19 cellular contexts compared by ENCODE assay signal in genomic region chr16:79703066-79703465, GRCh38.
DNase-seq lines count a peak whose midpoint lies in the region; ATAC-seq, FAIRE-seq and TF ChIP-seq lines count a peak whose summit lies in the region.
"Had no signal": no experiment of that assay in that cellular context is flagged by ENCODE, and none has a peak within 500 bp of the region (broad histone marks: within the 10 kb centered on the region; RNA-seq: fewer than 3 reads in every experiment).

No MANE protein-coding gene starts in this region.

- peak overlapping the region; percentile 37 for H3K4me2 ChIP-seq in astrocyte (ENCODE audit: low read length)
- peak overlapping the region; percentile 40 for H3K4me2 ChIP-seq in osteoblast (ENCODE audit: insufficient read depth, low read length)

- H3K4me3 ChIP-seq in ACC112 (ENCODE audit: low read depth, low read length) (no peak overlapping the region), astrocyte (ENCODE audit: insufficient read depth, low read depth, low read length) (no peak overlapping the region), osteoblast (ENCODE audit: insufficient read depth, low read length) (no peak overlapping the region), vagina (no peak overlapping the region)
- H3K4me3 ChIP-seq: HAP-1, SJSA1 had no signal

- peak overlapping the region; percentile 26 for H3K27ac ChIP-seq in ACC112 (ENCODE audit: low read depth, low read length)
- peak overlapping the region; percentile 7 for H3K27ac ChIP-seq in astrocyte (ENCODE audit: low read depth, low read length)
- peak overlapping the region; percentile 69 for H3K27ac ChIP-seq in osteoblast (ENCODE audit: low read depth, low read length)
- H3K27ac ChIP-seq in vagina = no peak overlapping the region
- H3K27ac ChIP-seq: 22Rv1, SJSA1 had no signal

- no peak for TF ChIP-seq CTCF in astrocyte (IDR thresholded peaks at IDR 0.05; ENCODE audit: insufficient read depth, low read depth, low read length)
- no peak for TF ChIP-seq CTCF in osteoblast (IDR thresholded peaks at IDR 0.05; ENCODE audit: extremely low read depth, low read depth, low read length)
- TF ChIP-seq CTCF in vagina (IDR thresholded peaks at IDR 0.05) = no peak

- H3K4me1 ChIP-seq in ACC112 (ENCODE audit: control insufficient read depth, insufficient read depth, low read length, unreplicated experiment) = no peaks in the 10 kb centered on the region
- no peaks in the 10 kb centered on the region for H3K4me1 ChIP-seq in astrocyte (ENCODE audit: insufficient read depth, low read length)
- peaks cover 16% of the 10 kb centered on the region for H3K4me1 ChIP-seq in osteoblast (ENCODE audit: insufficient read depth, low read length)
- H3K4me1 ChIP-seq in vagina = peaks cover 14% of the 10 kb centered on the region
- H3K4me1 ChIP-seq: HAP-1, SJSA1 had no signal

- H3K4me3 Mint-ChIP-seq in astrocyte (ENCODE audit: unreplicated experiment) = no peak overlapping the region
- H3K4me3 Mint-ChIP-seq: B cell had no signal

- no peak for FAIRE-seq in astrocyte (lab: Jason Lieb, UNC)
- FAIRE-seq: G401.6 had no signal

- no peaks in the 10 kb centered on the region for H3K36me3 ChIP-seq in ACC112 (ENCODE audit: insufficient read depth, low read length)
- no peaks in the 10 kb centered on the region for H3K36me3 ChIP-seq in astrocyte (ENCODE audit: insufficient read depth, low read length)
- H3K36me3 ChIP-seq in osteoblast (ENCODE audit: insufficient read depth, low read length) = no peaks in the 10 kb centered on the region
- H3K36me3 ChIP-seq in vagina = no peaks in the 10 kb centered on the region
- H3K36me3 ChIP-seq: HAP-1, SJSA1 had no signal

- no peaks in the 10 kb centered on the region for H4K20me1 ChIP-seq in astrocyte (ENCODE audit: insufficient read depth, low read length)
- no peaks in the 10 kb centered on the region for H4K20me1 ChIP-seq in osteoblast (ENCODE audit: insufficient read depth, low read length)

- DNase-seq in astrocyte (ENCODE audit: low read depth) (no peak), fibroblast of gingiva (ENCODE audit: low read depth) (peak; percentile 15), osteoblast (ENCODE audit: insufficient read length, low spot score, missing footprints) (no peak), vagina (ENCODE audit: extremely low spot score in 2 of 2) (no peak), cerebellar cortex (ENCODE audit: low spot score) (no peak), NCI-H128 (lab: John Stamatoyannopoulos, UW; ENCODE audit: unreplicated experiment) (no peak)
- DNase-seq: DMS79 treated with DMSO at 0.1 percent for 48 hours, KG1, NCI-H1436, NCI-H1930, NCI-H345, NCI-H526 had no signal

- no peaks in the 10 kb centered on the region for H3K79me2 ChIP-seq in ACC112 (ENCODE audit: control insufficient read depth, insufficient read depth, low read length, unreplicated experiment)
- H3K79me2 ChIP-seq in astrocyte (ENCODE audit: insufficient read depth, low read length) = no peaks in the 10 kb centered on the region
- no peaks in the 10 kb centered on the region for H3K79me2 ChIP-seq in osteoblast (ENCODE audit: insufficient read depth, low read length)

- no peak overlapping the region for H2AFZ ChIP-seq in ACC112 (ENCODE audit: low read length, unreplicated experiment)
- H2AFZ ChIP-seq in astrocyte (ENCODE audit: low read depth, low read length) = no peak overlapping the region
- peak overlapping the region; percentile 60 for H2AFZ ChIP-seq in osteoblast (ENCODE audit: low read length)

- H3K9me3 Mint-ChIP-seq in astrocyte (ENCODE audit: unreplicated experiment) = peaks cover 3% of the 10 kb centered on the region

- no peak overlapping the region for H3K9ac ChIP-seq in astrocyte (ENCODE audit: low read length)

- H3K27me3 Mint-ChIP-seq in astrocyte (ENCODE audit: low read depth, unreplicated experiment) = peaks cover 2% of the 10 kb centered on the region
- H3K27me3 Mint-ChIP-seq: B cell had no signal

- no peak for ATAC-seq in GM21825 (IDR thresholded peaks at IDR 0.05; ENCODE audit: unreplicated experiment)

- H3K36me3 Mint-ChIP-seq in astrocyte (ENCODE audit: low read depth, unreplicated experiment) = no peaks in the 10 kb centered on the region

- no peaks in the 10 kb centered on the region for H3K4me1 Mint-ChIP-seq in astrocyte (ENCODE audit: low read depth, unreplicated experiment)
- H3K4me1 Mint-ChIP-seq: B cell had no signal

- H3K27me3 ChIP-seq in ACC112 (ENCODE audit: insufficient read depth, low read length) = no peaks in the 10 kb centered on the region
- no peaks in the 10 kb centered on the region for H3K27me3 ChIP-seq in astrocyte (ENCODE audit: insufficient read depth, low read length)
- no peaks in the 10 kb centered on the region for H3K27me3 ChIP-seq in osteoblast (ENCODE audit: insufficient read depth, low read length)
- H3K27me3 ChIP-seq in vagina = no peaks in the 10 kb centered on the region
- H3K27me3 ChIP-seq: SJSA1 had no signal

- H3K9me3 ChIP-seq in astrocyte (ENCODE audit: insufficient read depth, low read depth, low read length) = no peaks in the 10 kb centered on the region
- H3K9me3 ChIP-seq in osteoblast (ENCODE audit: low read depth, low read length) = no peaks in the 10 kb centered on the region
- H3K9me3 ChIP-seq in vagina = no peaks in the 10 kb centered on the region
- H3K9me3 ChIP-seq: HAP-1, SJSA1 had no signal

- no peak for TF ChIP-seq POLR2A in vagina (IDR thresholded peaks at IDR 0.05)

- H3K27ac Mint-ChIP-seq in astrocyte (ENCODE audit: unreplicated experiment) = no peak overlapping the region
- H3K27ac Mint-ChIP-seq: B cell had no signal

- intact Hi-C loops in vagina (cut with DNase I) = no loop called here
